ENCODE assay signal across 9 cellular contexts in the genomic region with DNA sequence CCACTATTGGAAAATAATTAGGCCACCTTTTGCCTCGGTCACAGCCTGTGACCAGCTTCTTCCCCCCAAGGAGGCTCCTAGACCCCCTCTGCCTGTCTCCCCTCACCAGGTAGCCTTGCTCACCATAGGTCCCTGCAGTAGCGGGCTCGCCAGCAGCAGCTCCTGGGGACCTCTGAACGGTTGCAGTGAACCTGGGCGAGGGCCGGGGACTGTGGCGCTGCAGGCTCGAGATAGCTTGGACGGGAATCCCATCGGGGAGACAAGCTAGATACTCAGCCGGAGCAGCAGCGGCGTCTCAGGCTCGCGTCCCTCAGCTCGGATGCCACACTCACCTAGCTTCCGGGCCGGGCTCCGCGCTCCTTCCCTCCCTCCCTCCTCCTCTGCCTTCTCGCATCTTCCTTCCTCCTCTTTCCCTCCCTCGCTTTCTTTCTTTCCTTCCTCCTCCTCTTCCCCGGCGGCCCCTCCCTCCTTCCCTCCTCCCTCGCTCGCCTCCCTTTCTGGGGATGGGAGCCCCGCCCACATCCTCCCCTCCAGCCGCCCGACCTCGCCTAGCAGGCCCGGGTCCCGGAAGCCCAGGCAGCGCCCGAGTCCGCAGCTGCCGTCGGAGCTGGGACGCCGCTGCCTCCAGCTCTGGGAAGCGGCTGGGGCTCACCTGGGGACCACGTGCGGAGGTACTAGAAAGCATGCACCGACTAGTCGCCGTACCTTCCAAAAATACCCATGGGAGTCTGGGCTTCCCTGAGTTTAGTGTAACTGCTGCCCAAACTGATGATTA. TPM values are rescaled to one million over a fixed set of nuclear protein-coding genes. Genes with fewer than 3 reads are reported as not detected.
A peak's percentile ranks its signal among the peaks of the same experiment; 100 is the strongest.
DNase-seq lines count a peak whose midpoint lies in the region; ATAC-seq and TF ChIP-seq lines count a peak whose summit lies in the region.
"Had no signal": no experiment of that assay in that cellular context is flagged by ENCODE, and none has a peak within 500 bp of the region (broad histone marks: within the 10 kb centered on the region; RNA-seq: fewer than 3 reads in every experiment).

A gene (minus strand): TSS at position 399 of the 775 bp plus-strand sequence. CDS start 4,603 bp downstream, outside the sequence.

- H3K9me3 ChIP-seq in left lung (no peaks in the 10 kb centered on the region), testis (no peaks in the 10 kb centered on the region)

- TF ChIP-seq POLR2A in testis (IDR thresholded peaks at IDR 0.05): no peak

- H3K4me1 ChIP-seq in left lung (peaks cover 0 to 31% of the 10 kb centered on the region in 2 donors), testis (peaks cover 16% of the 10 kb centered on the region)

- WGBS in testis, 2 donors: 9 to 11% methylated on average over 38 to 44 of the region's 45 CpGs

- intact Hi-C loops in left lung (cut with DNase I) (no loop called here), testis (cut with DNase I; ENCODE audit: low total_unique reads) (no loop called here)

- in situ Hi-C loops in GM13976 (cut with MboI; ENCODE audit: low sequenced_read_pairs, unreplicated experiment): no loop called here

- H3K27ac ChIP-seq in coronary artery: peak within 1 kb of the TSS; percentile 55 to 97
- peak within 1 kb of the TSS; percentile 7 to 91 for H3K27ac ChIP-seq in left lung
- H3K27ac ChIP-seq in testis: no peak within 1 kb of the TSS

- TF ChIP-seq CTCF in GM13976 (IDR thresholded peaks at IDR 0.05; ENCODE audit: borderline replicate concordance, control extremely low read depth, extremely low read depth, insufficient read depth, missing control alignments): no peak
- no peak for TF ChIP-seq CTCF in coronary artery (IDR thresholded peaks at IDR 0.05)
- TF ChIP-seq CTCF in left lung (IDR thresholded peaks at IDR 0.05): no peak
- no peak for TF ChIP-seq CTCF in testis (IDR thresholded peaks at IDR 0.05)

- peak within 1 kb of the TSS; percentile 88 for H3K4me3 ChIP-seq in coronary artery
- H3K4me3 ChIP-seq in left lung: peak within 1 kb of the TSS; percentile 52 to 61
- peak within 1 kb of the TSS; percentile 52 to 54 for H3K4me3 ChIP-seq in testis

- peak; percentile 73 for ATAC-seq in left lung
- ATAC-seq in HG03135 (IDR thresholded peaks at IDR 0.05; ENCODE audit: unreplicated experiment): no peak
- ATAC-seq in GM21717 (IDR thresholded peaks at IDR 0.05; ENCODE audit: unreplicated experiment): no peak

- peak; percentile 81 for DNase-seq in GM13976 (ENCODE audit: low spot score)
- peak; percentile 92 for DNase-seq in NCI-H69 (lab: John Stamatoyannopoulos, UW)
- DNase-seq in coronary artery (ENCODE audit: low spot score): peak; percentile 85
- peak; percentile 88 to 90 for DNase-seq in left lung
- DNase-seq in testis: peak; percentile 48
- no peak for DNase-seq in inferior parietal cortex (ENCODE audit: extremely low spot score)

- peaks cover 7 to 82% of the 10 kb centered on the region in 2 donors for H3K27me3 ChIP-seq in left lung
- H3K27me3 ChIP-seq in testis: no peaks in the 10 kb centered on the region

- H3K36me3 ChIP-seq in left lung (no peaks in the 10 kb centered on the region), testis (ENCODE audit: low read depth, missing control alignments) (no peaks in the 10 kb centered on the region)

RNA-seq across cellular contexts. Expression of the gene that starts here (rescaled TPM):
- total RNA-seq in left lung (10 to 100 TPM; 14.0 to 39.3 TPM), testis (1 to 10 TPM; 2.0 to 3.5 TPM)
- 8.4 TPM for polyA plus RNA-seq in testis (ENCODE audit: insufficient read depth, low read depth, low replicate concordance)
- total RNA-seq: T-helper 1 cell treated with Interleukin-12 subunit alpha and Interleukin-12 subunit beta and Interleukin-4 antibody, amounts not matched to agents 30 ng/mL and 1 ng/mL, for 36 hours had no signal

Comparison
In these comparisons a context has a peak if more than half of its experiments do, and no peak if none do; other contexts are left out.
1. H3K27ac ChIP-seq: peak in coronary artery (2 of 2) and left lung (2 of 2); none in testis (0 of 2).
2. Peak in every context shown above with its lines, with median percentiles within 50 percentile points of each other: H3K4me3 ChIP-seq.